ENCODE assay signal across 24 cellular contexts in genomic region chr16:87531418-87531817, GRCh38.
"Had no signal": no experiment of that assay in that cellular context is flagged by ENCODE, and none has a peak within 500 bp of the region (broad histone marks: within the 10 kb centered on the region; RNA-seq: fewer than 3 reads in every experiment).

No MANE protein-coding gene starts in this region.

- FAIRE-seq: islet of Langerhans, pancreas had no signal

- H3K27me3 ChIP-seq: brain microvascular endothelial cell, colonic mucosa, pancreas, sigmoid colon, stomach, upper lobe of left lung had no signal

- H3K4me1 ChIP-seq: colonic mucosa, pancreas, sigmoid colon, upper lobe of left lung had no signal

- H3K36me3 ChIP-seq: brain microvascular endothelial cell, colonic mucosa, neutrophil, pancreas, sigmoid colon, stomach, upper lobe of left lung had no signal

- H3K27ac ChIP-seq: brain microvascular endothelial cell, colonic mucosa, epithelial cell of prostate, neutrophil, pancreas, sigmoid colon, stomach, upper lobe of left lung, VCaP had no signal

- DNase-seq: activated CD4-positive, alpha-beta T cell treated with anti-CD3 and anti-CD28 coated beads for 1 hour; activated CD8-positive, alpha-beta memory T cell treated with anti-CD3 and anti-CD28 coated beads for 24 hours; activated CD8-positive, alpha-beta memory T cell treated with anti-CD3 and anti-CD28 coated beads, Interleukin-2, amount 50 U/mL, for 48 hours; activated effector memory CD4-positive, alpha-beta T cell treated with Interleukin-2 at 50 U/mL for 16 hours; activated naive CD4-positive, alpha-beta T cell treated with anti-CD3 and anti-CD28 coated beads, Interleukin-2, amount 10 ng/mL, durations not matched to agents 7 days and 5 days; activated T-cell treated with anti-CD3 and anti-CD28 coated beads, Interleukin-2, amount 50 U/mL, for 48 hours; aorta; brain microvascular endothelial cell; colonic mucosa; endodermal cell; foreskin fibroblast; hippocampal formation; left colon; pancreas; sigmoid colon; stimulated activated CD4-positive, alpha-beta T cell treated with anti-CD3 and anti-CD28 coated beads, Interleukin-4, amount 100 ng/mL, for 24 hours; stomach; upper lobe of left lung had no signal

- H3K4me3 ChIP-seq: colonic mucosa, pancreas, sigmoid colon, stomach, upper lobe of left lung had no signal

- ATAC-seq: left colon; natural killer cell treated with Interleukin-12 subunit alpha and Interleukin-12 subunit beta and Interleukin-15 and Interleukin-18, amount 100 ng/mL, for 72 hours; pancreas; stimulated activated effector memory CD8-positive, alpha-beta T cell treated with anti-CD3 and anti-CD28 coated beads, Interleukin-12 subunit alpha, Interleukin-12 subunit beta, amount 100 ng/mL, for 72 hours had no signal

- H3K9me3 ChIP-seq: colonic mucosa, neutrophil, pancreas had no signal
